28 cellular contexts compared by ENCODE assay signal in genomic region chr2:190596998-190597397, GRCh38. TPM values are rescaled to one million over a fixed set of nuclear protein-coding genes. Genes with fewer than 3 reads are reported as not detected.
DNase-seq lines count a peak whose midpoint lies in the region; ATAC-seq and TF ChIP-seq lines count a peak whose summit lies in the region.
"Had no signal": no experiment of that assay in that cellular context is flagged by ENCODE, and none has a peak within 500 bp of the region (broad histone marks: within the 10 kb centered on the region; RNA-seq: fewer than 3 reads in every experiment).

No MANE protein-coding gene starts in this region.

- H3K4me3 ChIP-seq in GM23248 (no peak overlapping the region), esophagus (ENCODE audit: low read depth in 1 of 2, low read length in 2 of 2) (no peak overlapping the region), thyroid gland (replicated peaks in 1 of 3) (no peak overlapping the region)
- H3K4me3 ChIP-seq: lung, mucosa of descending colon, psoas muscle had no signal

- no peaks in the 10 kb centered on the region for H4K20me1 ChIP-seq in GM23248 (ENCODE audit: insufficient read depth)

- peak; percentile 70 for ATAC-seq in left ventricle myocardium superior
- ATAC-seq: mucosa of descending colon; natural killer cell treated with Interleukin-12 subunit alpha and Interleukin-12 subunit beta and Interleukin-15 and Interleukin-18, amount 100 ng/mL, for 72 hours; psoas muscle; stimulated activated effector memory CD8-positive, alpha-beta T cell treated with anti-CD3 and anti-CD28 coated beads, Interleukin-12 subunit alpha, Interleukin-12 subunit beta, amount 100 ng/mL, for 72 hours had no signal

- H3K27ac ChIP-seq in GM23248 (no peak overlapping the region), RWPE1 (peak overlapping the region; percentile 82), esophagus (ENCODE audit: low read depth in 2 of 2, low read length in 1 of 2) (peak overlapping the region; percentile 0 to 69), thyroid gland (no peak overlapping the region)
- H3K27ac ChIP-seq: HL-60, psoas muscle had no signal

- in situ Hi-C loops in GM23248 (cut with MboI), result no loop called here

- intact Hi-C loops in left ventricle myocardium superior (cut with micrococcal nuclease) (no loop called here), thyroid gland (cut with DNase I) (no loop called here)

- no peak overlapping the region for H2AFZ ChIP-seq in GM23248

- H3K27me3 ChIP-seq in GM23248 (replicated peaks; ENCODE audit: insufficient read depth) (no peaks in the 10 kb centered on the region), esophagus (ENCODE audit: control insufficient read depth in 1 of 2, insufficient read depth in 2 of 2, low read length in 2 of 2) (no peaks in the 10 kb centered on the region), thyroid gland (no peaks in the 10 kb centered on the region)

- TF ChIP-seq POLR2A in thyroid gland (IDR thresholded peaks at IDR 0.05), result no peak

- H3K4me1 ChIP-seq in GM23248 (ENCODE audit: insufficient read depth), result peaks cover 3% of the 10 kb centered on the region; the same call in 1 of the 2 replicates
- peaks cover 0 to 2% of the 10 kb centered on the region in 2 donors for H3K4me1 ChIP-seq in esophagus (ENCODE audit: control insufficient read depth in 2 of 2, insufficient read depth in 2 of 2, low read length in 1 of 2)
- H3K4me1 ChIP-seq in thyroid gland, result no peaks in the 10 kb centered on the region
- H3K4me1 ChIP-seq: psoas muscle had no signal

- H3K9ac ChIP-seq in GM23248, result no peak overlapping the region
- H3K9ac ChIP-seq: SK-N-SH had no signal

- CTCF ChIA-PET in RWPE1 (lab: Yijun Ruan, JAX), result interaction anchor here (0.6 kb wide), 1 partner anchor 384 kb away, joined by 3 read pairs; no protein-coding TSS in a partner anchor

- 81 to 90% methylated on average over 4 of the region's 4 CpGs for WGBS in GM23248 (ENCODE audit: low coverage in 1 of 2, low lambda C conversion rate in 2 of 2, missing lambda C conversion rate in 2 of 2), 2 experiments
- 40 to 76% methylated on average over 4 of the region's 4 CpGs for WGBS in esophagus, 2 donors
- WGBS in thyroid gland, 2 donors, result 80 to 82% methylated on average over 4 of the region's 4 CpGs

- no peaks in the 10 kb centered on the region for H3F3A ChIP-seq in GM23248 (ENCODE audit: insufficient read depth)

- no peaks in the 10 kb centered on the region for H3K79me2 ChIP-seq in GM23248 (ENCODE audit: insufficient read depth)

- POLR2A ChIA-PET in RWPE1 (lab: Yijun Ruan, JAX; ENCODE audit: low non-redundant PET), result interaction anchor here (0.6 kb wide), 1 partner anchor 9 kb away, joined by 3 read pairs; no protein-coding TSS in a partner anchor

- TF ChIP-seq CTCF in RWPE1 (conservative IDR thresholded peaks at IDR 0.05; ENCODE audit: low read depth) (no peak), thyroid gland (IDR thresholded peaks at IDR 0.05) (no peak)

- H3K9me3 ChIP-seq in GM23248 (ENCODE audit: low read depth) (no peaks in the 10 kb centered on the region), esophagus (ENCODE audit: control insufficient read depth in 2 of 2, insufficient read depth in 1 of 2, low read depth in 1 of 2, low read length in 1 of 2) (no peaks in the 10 kb centered on the region), thyroid gland (no peaks in the 10 kb centered on the region)
- H3K9me3 ChIP-seq: mucosa of descending colon, psoas muscle, SK-N-SH had no signal

- DNase-seq in GM23248 (peak; percentile 15), RWPE1 (ENCODE audit: low spot score) (no peak), left ventricle myocardium superior (peak; percentile 50), NOMO-1 treated with dmso at 0.1 percent for 144 hours (lab: John Stamatoyannopoulos, UW; ENCODE audit: unreplicated experiment) (no peak), NCI-H82 (lab: John Stamatoyannopoulos, UW) (no peak), thyroid gland (no peak)
- DNase-seq in effector CD8-positive, alpha-beta T cell (lab: John Stamatoyannopoulos, UW), result no peak
- DNase-seq: ACHN; activated CD4-positive, alpha-beta T cell treated with anti-CD3 and anti-CD28 coated beads, Interleukin-2, amount 50 U/mL, for 48 hours; activated CD4-positive, CD25-positive, alpha-beta regulatory T cell treated with anti-CD3 and anti-CD28 coated beads, Interleukin-2, amount 50 U/mL, for 72 hours; activated naive CD4-positive, alpha-beta T cell treated with Interleukin-2 at 50 U/mL for 16 hours; cerebellar nuclear complex; GOT3; KBM-7; kidney; mucosa of descending colon; NCI-H1417; NCI-H2081 treated with DMSO at 0.1 percent for 48 hours; NCI-H446; occipital lobe; SK-N-SH; trophoblast cell had no signal

- H3K36me3 ChIP-seq in GM23248 (ENCODE audit: low read depth) (no peaks in the 10 kb centered on the region), esophagus (ENCODE audit: control insufficient read depth in 2 of 2, insufficient read depth in 2 of 2, low read length in 1 of 2) (no peaks in the 10 kb centered on the region), thyroid gland (no peaks in the 10 kb centered on the region)

- H3K4me2 ChIP-seq in GM23248 (ENCODE audit: unreplicated experiment), result no peak overlapping the region
- H3K4me2 ChIP-seq: SK-N-SH had no signal

- no peaks in the 10 kb centered on the region for H3K9me2 ChIP-seq in GM23248 (ENCODE audit: insufficient read depth)
- H3K9me2 ChIP-seq: SK-N-SH had no signal

RNA-seq across cellular contexts. Expression of gene NAB1, which starts 51.9 kb away (rescaled TPM):
- 44.1 and 48.3 TPM in 2 replicates for total RNA-seq in GM23248 (2014; rRNA removed; shearing (Covaris generic))
- polyA plus RNA-seq in GM23248 (2016; fragmentation: Nextera tagmentation; extraction: Ambion mirVana), result 13.0 TPM in 2 replicates
- 10 to 100 TPM; 16.8 to 25.4 TPM for polyA plus RNA-seq in esophagus
- total RNA-seq in left ventricle myocardium superior, result 19.7 TPM
- total RNA-seq in thyroid gland, result 10 to 100 TPM; 64.1 to 90.8 (median 83.0) TPM

Comparison
In these comparisons a context has a peak if more than half of its experiments do, and no peak if none do; other contexts are left out.
1. DNase-seq: peak in GM23248 (single experiment) and left ventricle myocardium superior (single experiment); none in RWPE1 (single experiment), NOMO-1 treated with dmso at 0.1 percent for 144 hours (single experiment), NCI-H82 (single experiment), effector CD8-positive, alpha-beta T cell (single experiment) and thyroid gland (0 of 2).
2. H3K27ac ChIP-seq: peak in RWPE1 (single experiment) and esophagus (2 of 2); none in GM23248 (single experiment) and thyroid gland (0 of 3).